ENCODE assay signal across 18 cellular contexts in the genomic region with DNA sequence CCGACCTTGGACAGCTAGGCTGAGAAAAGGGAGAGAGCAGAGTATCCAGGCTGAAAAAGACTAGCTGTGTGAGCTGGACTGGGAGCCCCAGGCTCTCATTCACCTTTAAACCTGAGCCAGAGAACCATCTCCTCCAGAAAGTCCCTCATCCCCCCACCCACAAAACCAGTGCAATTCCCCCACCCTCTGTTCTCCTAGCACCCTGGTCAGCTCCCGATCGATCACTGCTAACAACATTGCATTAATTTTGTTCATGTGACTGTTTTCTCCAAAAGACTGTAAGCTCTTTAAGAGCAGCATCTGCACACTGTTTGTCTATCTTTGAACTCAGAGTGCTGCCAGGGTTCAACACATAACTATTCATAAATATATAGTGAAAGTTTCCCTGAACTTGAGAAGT.
"Had no signal": no experiment of that assay in that cellular context is flagged by ENCODE, and none has a peak within 500 bp of the region (broad histone marks: within the 10 kb centered on the region; RNA-seq: fewer than 3 reads in every experiment).

No MANE protein-coding gene starts in this region.

- H3K27ac ChIP-seq: HL-60, SJSA1, SK-N-MC had no signal

- H3K4me1 ChIP-seq: SJSA1 had no signal

- H3K27me3 ChIP-seq: MG63, SJSA1 had no signal

- H3K36me3 ChIP-seq: MG63, SJSA1 had no signal

- H3K4me3 ChIP-seq: MG63, SJSA1, SK-N-MC had no signal

- DNase-seq: Karpas-422, KG1, MG63, NCI-H1092, NCI-H1417 treated with DMSO at 0.1 percent for 48 hours, NCI-H146, NCI-H1694 treated with DMSO at 0.1 percent for 48 hours, NCI-H1930, NCI-H2081, NCI-H2107, NCI-H524, NCI-H774, Right ventricle myocardium superior, RPMI8226, SIG-M5 had no signal

- H3K9me3 ChIP-seq: MG63, SJSA1 had no signal
